20 cellular contexts compared by ENCODE assay signal in genomic region chr14:80714489-80714888, GRCh38.
"Had no signal": no experiment of that assay in that cellular context is flagged by ENCODE, and none has a peak within 500 bp of the region (broad histone marks: within the 10 kb centered on the region; RNA-seq: fewer than 3 reads in every experiment).

No MANE protein-coding gene starts in this region.

- H3K27ac Mint-ChIP-seq: activated naive CD4-positive, alpha-beta T cell treated with anti-CD3 and anti-CD28 coated beads, Interleukin-2, amount 10 ng/mL, durations not matched to agents 7 days and 5 days; naive thymus-derived CD4-positive, alpha-beta T cell; neural progenitor cell; stimulated activated naive B cell treated with anti-CD40 and anti-IgM and Interleukin-4, amounts not matched to agents 10 μg/mL and 1 μg/mL and 100 μg/mL, for 72 hours; type B pancreatic cell; WTC11 had no signal

- H3K36me3 ChIP-seq: cardiac muscle cell, left ventricle myocardium inferior, neural progenitor cell, prostate gland, thoracic aorta, vagina had no signal

- H3K27me3 ChIP-seq: body of pancreas, cardiac muscle cell, hepatocyte, neural progenitor cell, vagina had no signal

- H3K27me3 Mint-ChIP-seq: activated naive CD4-positive, alpha-beta T cell treated with anti-CD3 and anti-CD28 coated beads, Interleukin-2, amount 10 ng/mL, durations not matched to agents 7 days and 5 days; naive thymus-derived CD4-positive, alpha-beta T cell; stimulated activated naive B cell treated with anti-CD40 and anti-IgM and Interleukin-4, amounts not matched to agents 10 μg/mL and 1 μg/mL and 100 μg/mL, for 72 hours; type B pancreatic cell had no signal

- H3K4me2 ChIP-seq: hepatocyte, neural progenitor cell had no signal

- H3K4me3 ChIP-seq: body of pancreas, cardiac muscle cell, hepatocyte, left ventricle myocardium inferior, neural progenitor cell, prostate gland, thoracic aorta, vagina had no signal

- H3K4me3 Mint-ChIP-seq: activated naive CD4-positive, alpha-beta T cell treated with anti-CD3 and anti-CD28 coated beads, Interleukin-2, amount 10 ng/mL, durations not matched to agents 7 days and 5 days; naive thymus-derived CD4-positive, alpha-beta T cell; neural progenitor cell; stimulated activated naive B cell treated with anti-CD40 and anti-IgM and Interleukin-4, amounts not matched to agents 10 μg/mL and 1 μg/mL and 100 μg/mL, for 72 hours; type B pancreatic cell; WTC11 had no signal

- H3K4me1 ChIP-seq: body of pancreas, left ventricle myocardium inferior, neural progenitor cell, prostate gland, vagina had no signal

- H3K9ac ChIP-seq: neural progenitor cell had no signal

- H3K36me3 Mint-ChIP-seq: naive thymus-derived CD4-positive, alpha-beta T cell; neural progenitor cell; stimulated activated naive B cell treated with anti-CD40 and anti-IgM and Interleukin-4, amounts not matched to agents 10 μg/mL and 1 μg/mL and 100 μg/mL, for 72 hours; type B pancreatic cell; WTC11 had no signal

- ATAC-seq: body of pancreas; naive thymus-derived CD4-positive, alpha-beta T cell; stimulated activated naive B cell treated with anti-CD40 and anti-IgM and Interleukin-4, amounts not matched to agents 10 μg/mL and 1 μg/mL and 100 μg/mL, for 72 hours; WTC11 had no signal

- DNase-seq: activated effector memory CD4-positive, alpha-beta T cell treated with anti-CD3 and anti-CD28 coated beads, Interleukin-2, amount 50 U/mL, for 16 hours; activated naive CD4-positive, alpha-beta T cell treated with anti-CD3 and anti-CD28 coated beads, Interleukin-2, amount 10 ng/mL, durations not matched to agents 7 days and 5 days; anterior cingulate cortex; body of pancreas; foreskin fibroblast; kidney glomerular epithelial cell; left ventricle myocardium inferior; naive thymus-derived CD4-positive, alpha-beta T cell; stimulated activated CD4-positive, alpha-beta T cell treated with anti-CD3 and anti-CD28 coated beads, Interleukin-2, amount 100 ng/mL, for 48 hours; stimulated activated CD8-positive, alpha-beta memory T cell treated with anti-CD3 and anti-CD28 coated beads, Interleukin-4, amount 100 ng/mL, for 48 hours; stimulated activated naive B cell treated with anti-CD40 and anti-IgM and Interleukin-4, amounts not matched to agents 10 μg/mL and 1 μg/mL and 100 μg/mL, for 72 hours; T1000 had no signal

- H3K4me1 Mint-ChIP-seq: neural progenitor cell; stimulated activated naive B cell treated with anti-CD40 and anti-IgM and Interleukin-4, amounts not matched to agents 10 μg/mL and 1 μg/mL and 100 μg/mL, for 72 hours; WTC11 had no signal

- H3K9me3 Mint-ChIP-seq: activated naive CD4-positive, alpha-beta T cell treated with anti-CD3 and anti-CD28 coated beads, Interleukin-2, amount 10 ng/mL, durations not matched to agents 7 days and 5 days; neural progenitor cell; stimulated activated naive B cell treated with anti-CD40 and anti-IgM and Interleukin-4, amounts not matched to agents 10 μg/mL and 1 μg/mL and 100 μg/mL, for 72 hours; type B pancreatic cell; WTC11 had no signal

- H3K9me3 ChIP-seq: body of pancreas, left ventricle myocardium inferior, prostate gland, thoracic aorta, vagina had no signal

- H3K27ac ChIP-seq: body of pancreas, cardiac muscle cell, hepatocyte, left ventricle myocardium inferior, neural progenitor cell, prostate gland, thoracic aorta, vagina had no signal
